In genomic region chr2:132582360-132582759, GRCh38 we compare ENCODE assay signal across 15 cellular contexts.
DNase-seq lines count a peak whose midpoint lies in the region; ATAC-seq and TF ChIP-seq lines count a peak whose summit lies in the region.
"Had no signal": no experiment of that assay in that cellular context is flagged by ENCODE, and none has a peak within 500 bp of the region (broad histone marks: within the 10 kb centered on the region; RNA-seq: fewer than 3 reads in every experiment).

No MANE protein-coding gene starts in this region.

- H3K27ac ChIP-seq in right atrium auricular region (no peak overlapping the region), right cardiac atrium (ENCODE audit: low read length) (no peak overlapping the region), OCI-LY3 (ENCODE audit: low read length) (no peak overlapping the region), foreskin keratinocyte (no peak overlapping the region), upper lobe of right lung (no peak overlapping the region), tibial nerve (no peak overlapping the region)
- H3K27ac ChIP-seq: hepatocyte, KMS-11, ovary, SJSA1 had no signal

- intact Hi-C loops in right cardiac atrium (cut with DNase I) = no loop called here
- intact Hi-C loops in upper lobe of right lung (cut with DNase I) = no loop called here

- H3K4me1 ChIP-seq in right atrium auricular region (no peaks in the 10 kb centered on the region), right cardiac atrium (ENCODE audit: control insufficient read depth, insufficient read depth, low read length) (no peaks in the 10 kb centered on the region), OCI-LY3 (ENCODE audit: low read length) (peaks cover 32% of the 10 kb centered on the region), foreskin keratinocyte (no peaks in the 10 kb centered on the region), upper lobe of right lung (no peaks in the 10 kb centered on the region), tibial nerve (no peaks in the 10 kb centered on the region)
- H3K4me1 ChIP-seq: SJSA1 had no signal

- DNase-seq in right atrium auricular region (ENCODE audit: low spot score) = peak; percentile 54
- DNase-seq in right cardiac atrium = no peak
- no peak for DNase-seq in foreskin keratinocyte
- DNase-seq in upper lobe of right lung = no peak
- no peak for DNase-seq in stimulated activated CD4-positive, alpha-beta T cell treated with anti-CD3 and anti-CD28 coated beads, Interleukin-2, amount 100 ng/mL, for 24 hours
- DNase-seq in tibial nerve (ENCODE audit: low spot score in 2 of 2) = no peak
- DNase-seq in NCI-H446 (lab: John Stamatoyannopoulos, UW) = no peak
- DNase-seq: NCI-H526; ovary; stimulated activated CD4-positive, alpha-beta T cell treated with anti-CD3 and anti-CD28 coated beads, Interleukin-1b, Interleukin-23, amount 100 ng/mL, for 48 hours; stimulated activated naive CD4-positive, alpha-beta T cell treated with Interleukin-2 at 50 U/mL for 16 hours had no signal

- 0 out of 2 replicates have a peak overlapping the region, but pooled peaks have one; percentile 1 for H2AFZ ChIP-seq in OCI-LY3 (ENCODE audit: low read depth, low read length)
- H2AFZ ChIP-seq: hepatocyte had no signal

- H3K4me3 ChIP-seq in right atrium auricular region = no peak overlapping the region
- H3K4me3 ChIP-seq in right cardiac atrium (ENCODE audit: low read length) = no peak overlapping the region
- no peak overlapping the region for H3K4me3 ChIP-seq in OCI-LY3 (ENCODE audit: low read length)
- no peak overlapping the region for H3K4me3 ChIP-seq in upper lobe of right lung
- no peak overlapping the region for H3K4me3 ChIP-seq in tibial nerve
- H3K4me3 ChIP-seq: hepatocyte, ovary, SJSA1 had no signal

- H4K20me1 ChIP-seq in OCI-LY3 (ENCODE audit: insufficient read depth, low read length) = no peaks in the 10 kb centered on the region

- no peak overlapping the region for H3K9ac ChIP-seq in OCI-LY3 (ENCODE audit: low read length)
- H3K9ac ChIP-seq: KMS-11 had no signal

- H3K79me2 ChIP-seq in OCI-LY3 (ENCODE audit: low read length) = no peaks in the 10 kb centered on the region

- TF ChIP-seq CTCF in right atrium auricular region (IDR thresholded peaks at IDR 0.05) (no peak), OCI-LY3 (IDR thresholded peaks at IDR 0.05; ENCODE audit: low read depth, low read length) (no peak), foreskin keratinocyte (conservative IDR thresholded peaks at IDR 0.05) (no peak), upper lobe of right lung (IDR thresholded peaks at IDR 0.05) (no peak), tibial nerve (IDR thresholded peaks at IDR 0.05) (no peak)

- H3K27me3 ChIP-seq in right atrium auricular region (no peaks in the 10 kb centered on the region), right cardiac atrium (ENCODE audit: control insufficient read depth, insufficient read depth) (no peaks in the 10 kb centered on the region), OCI-LY3 (ENCODE audit: low read depth, low read length) (no peaks in the 10 kb centered on the region; the same call in 1 of the 2 replicates), foreskin keratinocyte (no peaks in the 10 kb centered on the region), upper lobe of right lung (no peaks in the 10 kb centered on the region), tibial nerve (no peaks in the 10 kb centered on the region)
- H3K27me3 ChIP-seq: hepatocyte, ovary, SJSA1 had no signal

- TF ChIP-seq EP300 in tibial nerve (IDR thresholded peaks at IDR 0.05) = no peak

- H3K9me3 ChIP-seq in right atrium auricular region (no peaks in the 10 kb centered on the region), right cardiac atrium (ENCODE audit: control insufficient read depth, low read length) (no peaks in the 10 kb centered on the region), OCI-LY3 (ENCODE audit: insufficient read depth, low read length) (no peaks in the 10 kb centered on the region), upper lobe of right lung (no peaks in the 10 kb centered on the region), tibial nerve (no peaks in the 10 kb centered on the region)
- H3K9me3 ChIP-seq: ovary, SJSA1 had no signal

- WGBS in right cardiac atrium = 75% methylated on average over 1 of the region's 1 CpG
- WGBS in tibial nerve, 2 donors = 33 to 63% methylated on average over 1 of the region's 1 CpG

- ATAC-seq in right cardiac atrium (no peak), foreskin keratinocyte (peak; percentile 58), upper lobe of right lung (peak; percentile 79)

- peak overlapping the region; percentile 47 for H3K4me2 ChIP-seq in OCI-LY3 (ENCODE audit: low read length)
- H3K4me2 ChIP-seq: hepatocyte, KMS-11 had no signal

- no peaks in the 10 kb centered on the region for H3K36me3 ChIP-seq in right atrium auricular region
- H3K36me3 ChIP-seq in OCI-LY3 (replicated peaks; ENCODE audit: low read depth, low read length) = no peaks in the 10 kb centered on the region
- no peaks in the 10 kb centered on the region for H3K36me3 ChIP-seq in upper lobe of right lung
- H3K36me3 ChIP-seq in tibial nerve = no peaks in the 10 kb centered on the region
- H3K36me3 ChIP-seq: ovary, SJSA1 had no signal

- TF ChIP-seq POLR2A in tibial nerve (IDR thresholded peaks at IDR 0.05) = no peak

Comparison
In these comparisons a context has a peak if more than half of its experiments do, and no peak if none do; other contexts are left out.
1. ATAC-seq: peak in foreskin keratinocyte (single experiment) and upper lobe of right lung (single experiment); none in right cardiac atrium (0 of 2).